In the genomic region with DNA sequence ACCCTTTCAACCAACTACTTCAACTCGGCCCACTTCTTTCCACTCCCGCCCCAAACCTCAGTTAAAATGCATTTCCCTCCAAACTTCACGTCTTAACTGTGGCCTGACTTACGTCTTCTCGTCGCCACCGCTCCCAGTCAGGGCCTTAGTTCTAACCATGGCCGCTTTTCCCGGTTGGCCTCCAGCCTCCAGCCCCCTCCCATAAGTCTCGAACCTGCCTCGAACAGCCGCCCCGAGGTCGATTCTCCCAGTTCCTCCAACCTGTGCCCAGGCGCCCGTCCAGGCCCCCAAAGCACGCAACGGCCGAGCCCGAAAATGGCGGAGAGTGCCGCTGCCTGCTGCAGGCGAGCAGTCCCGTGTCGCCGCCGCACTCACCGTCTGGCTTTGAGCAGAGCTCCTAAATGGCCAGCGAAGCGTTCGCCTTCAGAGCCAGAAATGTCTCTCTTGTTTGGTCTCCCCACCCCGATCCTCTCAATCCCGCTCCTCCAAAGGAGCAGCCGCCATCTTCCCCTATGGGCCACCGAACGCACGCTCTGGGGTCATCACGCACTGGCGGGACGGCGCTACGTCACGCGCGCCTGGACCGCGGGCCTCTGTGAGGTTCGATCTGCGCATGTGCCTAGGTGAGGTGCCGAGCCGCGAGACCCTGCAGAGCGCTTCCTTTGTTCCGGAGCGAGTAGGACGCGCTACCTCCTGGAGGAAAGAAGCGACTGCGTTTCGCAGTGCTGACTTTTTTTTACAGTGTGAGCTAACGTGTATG, we compare ENCODE assay signal across 1 cellular context.
TF ChIP-seq lines count a peak whose summit lies in the region.

A gene (minus strand): TSS at position 535 of the 760 bp plus-strand sequence. CDS start 40,190 bp downstream, outside the sequence.

TF ChIP-seq in A549, 52 proteins besides CTCF, POLR2A, EP300 and RAD21 (continued from another document):
- TF ChIP-seq, protein P1, sequence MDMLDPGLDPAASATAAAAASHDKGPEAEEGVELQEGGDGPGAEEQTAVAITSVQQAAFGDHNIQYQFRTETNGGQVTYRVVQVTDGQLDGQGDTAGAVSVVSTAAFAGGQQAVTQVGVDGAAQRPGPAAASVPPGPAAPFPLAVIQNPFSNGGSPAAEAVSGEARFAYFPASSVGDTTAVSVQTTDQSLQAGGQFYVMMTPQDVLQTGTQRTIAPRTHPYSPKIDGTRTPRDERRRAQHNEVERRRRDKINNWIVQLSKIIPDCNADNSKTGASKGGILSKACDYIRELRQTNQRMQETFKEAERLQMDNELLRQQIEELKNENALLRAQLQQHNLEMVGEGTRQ (IDR thresholded peaks at IDR 0.05): no peak; the same call in 1 of the 2 replicates
- TF ChIP-seq HOXB5 (CRISPR knock-in tag; IDR thresholded peaks at IDR 0.05): no peak
- TF ChIP-seq JUNB (IDR thresholded peaks at IDR 0.05): no peak
- no peak for TF ChIP-seq NFE2L2 (conservative IDR thresholded peaks at IDR 0.05; ENCODE audit: low read length)
- no peak for TF ChIP-seq ESRRA (IDR thresholded peaks at IDR 0.05; ENCODE audit: borderline replicate concordance, low read length)
- peak; percentile 78 for TF ChIP-seq PHF8 (IDR thresholded peaks at IDR 0.05; ENCODE audit: borderline replicate concordance, low read depth)
TF ChIP-seq in A549: peak in this region for 6.
